1 cellular context compared by ENCODE assay signal in the genomic region with DNA sequence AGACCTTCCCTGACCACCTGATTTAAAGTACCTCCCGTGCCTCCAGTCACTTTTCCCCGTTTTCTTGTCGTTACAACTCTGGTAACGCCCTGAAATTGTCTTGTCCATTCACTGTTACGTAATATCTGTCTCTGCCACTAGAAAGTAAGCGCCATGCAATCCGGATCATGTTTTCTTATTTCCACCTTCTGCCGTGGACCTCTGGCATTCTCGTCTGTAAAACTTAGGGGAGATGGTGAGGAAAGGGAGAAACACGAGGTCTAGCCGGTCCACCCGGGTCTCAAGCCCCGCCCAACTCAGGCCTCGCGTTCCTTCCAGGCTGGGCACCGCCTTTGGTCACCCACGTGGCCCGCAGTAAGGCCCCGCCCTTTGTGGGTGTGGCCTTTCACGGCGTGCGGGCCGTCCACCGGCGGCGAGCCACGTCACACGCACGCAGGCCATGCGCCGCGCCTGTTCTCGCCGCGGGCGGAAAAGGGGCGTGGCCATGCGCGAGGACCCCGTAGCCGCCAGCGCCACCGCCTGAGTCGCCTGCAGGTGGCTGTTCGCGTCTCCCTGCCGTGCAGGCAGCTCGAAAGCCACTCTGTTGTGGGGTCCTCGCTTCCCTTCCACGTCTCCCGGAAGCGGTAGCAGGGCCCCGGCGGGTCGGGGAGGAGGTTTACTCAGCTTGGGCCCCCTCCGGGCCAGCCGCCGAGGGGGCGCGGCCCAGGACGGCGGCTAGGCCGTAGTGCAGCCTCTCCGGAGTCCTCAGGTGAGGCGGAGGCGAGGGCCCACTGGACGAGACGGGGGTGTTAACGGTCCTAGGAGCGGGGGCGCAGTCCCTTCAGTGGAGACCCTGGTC.
TF ChIP-seq lines count a peak whose summit lies in the region.

A gene with protein sequence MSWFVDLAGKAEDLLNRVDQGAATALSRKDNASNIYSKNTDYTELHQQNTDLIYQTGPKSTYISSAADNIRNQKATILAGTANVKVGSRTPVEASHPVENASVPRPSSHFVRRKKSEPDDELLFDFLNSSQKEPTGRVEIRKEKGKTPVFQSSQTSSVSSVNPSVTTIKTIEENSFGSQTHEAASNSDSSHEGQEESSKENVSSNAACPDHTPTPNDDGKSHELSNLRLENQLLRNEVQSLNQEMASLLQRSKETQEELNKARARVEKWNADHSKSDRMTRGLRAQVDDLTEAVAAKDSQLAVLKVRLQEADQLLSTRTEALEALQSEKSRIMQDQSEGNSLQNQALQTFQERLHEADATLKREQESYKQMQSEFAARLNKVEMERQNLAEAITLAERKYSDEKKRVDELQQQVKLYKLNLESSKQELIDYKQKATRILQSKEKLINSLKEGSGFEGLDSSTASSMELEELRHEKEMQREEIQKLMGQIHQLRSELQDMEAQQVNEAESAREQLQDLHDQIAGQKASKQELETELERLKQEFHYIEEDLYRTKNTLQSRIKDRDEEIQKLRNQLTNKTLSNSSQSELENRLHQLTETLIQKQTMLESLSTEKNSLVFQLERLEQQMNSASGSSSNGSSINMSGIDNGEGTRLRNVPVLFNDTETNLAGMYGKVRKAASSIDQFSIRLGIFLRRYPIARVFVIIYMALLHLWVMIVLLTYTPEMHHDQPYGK (plus strand): TSS at position 597 of the 838 bp plus-strand sequence. CDS start 3,133 bp downstream, outside the sequence.

TF ChIP-seq in K562, 482 proteins besides CTCF, POLR2A, EP300 and RAD21 (continued from another document and continues in another):
- TF ChIP-seq, protein P1, sequence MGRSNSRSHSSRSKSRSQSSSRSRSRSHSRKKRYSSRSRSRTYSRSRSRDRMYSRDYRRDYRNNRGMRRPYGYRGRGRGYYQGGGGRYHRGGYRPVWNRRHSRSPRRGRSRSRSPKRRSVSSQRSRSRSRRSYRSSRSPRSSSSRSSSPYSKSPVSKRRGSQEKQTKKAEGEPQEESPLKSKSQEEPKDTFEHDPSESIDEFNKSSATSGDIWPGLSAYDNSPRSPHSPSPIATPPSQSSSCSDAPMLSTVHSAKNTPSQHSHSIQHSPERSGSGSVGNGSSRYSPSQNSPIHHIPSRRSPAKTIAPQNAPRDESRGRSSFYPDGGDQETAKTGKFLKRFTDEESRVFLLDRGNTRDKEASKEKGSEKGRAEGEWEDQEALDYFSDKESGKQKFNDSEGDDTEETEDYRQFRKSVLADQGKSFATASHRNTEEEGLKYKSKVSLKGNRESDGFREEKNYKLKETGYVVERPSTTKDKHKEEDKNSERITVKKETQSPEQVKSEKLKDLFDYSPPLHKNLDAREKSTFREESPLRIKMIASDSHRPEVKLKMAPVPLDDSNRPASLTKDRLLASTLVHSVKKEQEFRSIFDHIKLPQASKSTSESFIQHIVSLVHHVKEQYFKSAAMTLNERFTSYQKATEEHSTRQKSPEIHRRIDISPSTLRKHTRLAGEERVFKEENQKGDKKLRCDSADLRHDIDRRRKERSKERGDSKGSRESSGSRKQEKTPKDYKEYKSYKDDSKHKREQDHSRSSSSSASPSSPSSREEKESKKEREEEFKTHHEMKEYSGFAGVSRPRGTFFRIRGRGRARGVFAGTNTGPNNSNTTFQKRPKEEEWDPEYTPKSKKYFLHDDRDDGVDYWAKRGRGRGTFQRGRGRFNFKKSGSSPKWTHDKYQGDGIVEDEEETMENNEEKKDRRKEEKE (IDR thresholded peaks at IDR 0.05; ENCODE audit: borderline replicate concordance in 1 of 2, control insufficient read depth in 1 of 2, low read depth in 2 of 2, low read length in 1 of 2) = 0 out of 4 replicates have a peak, but pooled peaks of 1 of the 2 experiments have one; percentile 44
- TF ChIP-seq TAF1 (IDR thresholded peaks at IDR 0.05; ENCODE audit: control insufficient read depth, extremely low read depth, insufficient read depth, low read length, severe bottlenecking) (peak; percentile 51), CBX3 (IDR thresholded peaks at IDR 0.05; ENCODE audit: borderline replicate concordance in 1 of 2, low read length in 2 of 2) (peak in 1 of 2 experiments; percentile 83; a peak in 1 of 3 replicates), TARDBP (IDR thresholded peaks at IDR 0.05) (no peak), FOXJ2 (tag; IDR thresholded peaks at IDR 0.05) (peak; percentile 78; the same call in 1 of the 2 replicates), RBM22 (IDR thresholded peaks at IDR 0.05; ENCODE audit: low read depth, low read length, poor library complexity, severe bottlenecking) (no peak), ZNF174 (CRISPR knock-in tag; IDR thresholded peaks at IDR 0.05) (no peak), ZNF436 (CRISPR knock-in tag; IDR thresholded peaks at IDR 0.05) (no peak), BMI1 (IDR thresholded peaks at IDR 0.05; ENCODE audit: low read length) (no peak), ATF1 (CRISPR knock-in tag; IDR thresholded peaks at IDR 0.05) (peak; percentile 59), ATF1 (tag; IDR thresholded peaks at IDR 0.05) (peak; percentile 96), POLR2G (IDR thresholded peaks at IDR 0.05; ENCODE audit: low read depth, low read length) (peak; percentile 91), POLR3A (IDR thresholded peaks at IDR 0.05; ENCODE audit: borderline replicate concordance, extremely low read depth, insufficient read depth, insufficient read length) (no peak), PPARD (CRISPR knock-in tag; IDR thresholded peaks at IDR 0.05) (no peak), ETV1 (tag; conservative IDR thresholded peaks at IDR 0.05; ENCODE audit: low read depth) (peak; percentile 55), CXXC5 (CRISPR knock-in tag; IDR thresholded peaks at IDR 0.05) (peak; percentile 94), NCOA2 (IDR thresholded peaks at IDR 0.05; ENCODE audit: partially characterized antibody in 2 of 2) (peak in 1 of 2 experiments; percentile 95), TGIF2 (CRISPR knock-in tag; IDR thresholded peaks at IDR 0.05) (no peak), L3MBTL2 (IDR thresholded peaks at IDR 0.05) (peak; percentile 99), ATF7 (IDR thresholded peaks at IDR 0.05) (peak; percentile 86), SUPT5H (IDR thresholded peaks at IDR 0.05) (peak; percentile 78), MCM3 (IDR thresholded peaks at IDR 0.05) (no peak), ZFX (CRISPR knock-in tag; IDR thresholded peaks at IDR 0.05) (peak; percentile 93), NFE2 (IDR thresholded peaks at IDR 0.05; ENCODE audit: low read depth) (peak; percentile 91)
- TF ChIP-seq, protein P2, sequence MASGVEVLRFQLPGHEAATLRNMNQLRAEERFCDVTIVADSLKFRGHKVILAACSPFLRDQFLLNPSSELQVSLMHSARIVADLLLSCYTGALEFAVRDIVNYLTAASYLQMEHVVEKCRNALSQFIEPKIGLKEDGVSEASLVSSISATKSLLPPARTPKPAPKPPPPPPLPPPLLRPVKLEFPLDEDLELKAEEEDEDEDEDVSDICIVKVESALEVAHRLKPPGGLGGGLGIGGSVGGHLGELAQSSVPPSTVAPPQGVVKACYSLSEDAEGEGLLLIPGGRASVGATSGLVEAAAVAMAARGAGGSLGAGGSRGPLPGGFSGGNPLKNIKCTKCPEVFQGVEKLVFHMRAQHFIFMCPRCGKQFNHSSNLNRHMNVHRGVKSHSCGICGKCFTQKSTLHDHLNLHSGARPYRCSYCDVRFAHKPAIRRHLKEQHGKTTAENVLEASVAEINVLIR (CRISPR knock-in tag; IDR thresholded peaks at IDR 0.05) = peak; percentile 71
- TF ChIP-seq, protein P3, sequence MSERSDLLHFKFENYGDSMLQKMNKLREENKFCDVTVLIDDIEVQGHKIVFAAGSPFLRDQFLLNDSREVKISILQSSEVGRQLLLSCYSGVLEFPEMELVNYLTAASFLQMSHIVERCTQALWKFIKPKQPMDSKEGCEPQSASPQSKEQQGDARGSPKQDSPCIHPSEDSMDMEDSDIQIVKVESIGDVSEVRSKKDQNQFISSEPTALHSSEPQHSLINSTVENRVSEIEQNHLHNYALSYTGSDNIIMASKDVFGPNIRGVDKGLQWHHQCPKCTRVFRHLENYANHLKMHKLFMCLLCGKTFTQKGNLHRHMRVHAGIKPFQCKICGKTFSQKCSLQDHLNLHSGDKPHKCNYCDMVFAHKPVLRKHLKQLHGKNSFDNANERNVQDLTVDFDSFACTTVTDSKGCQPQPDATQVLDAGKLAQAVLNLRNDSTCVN (CRISPR knock-in tag; IDR thresholded peaks at IDR 0.05) = no peak
- TF ChIP-seq, protein P4, sequence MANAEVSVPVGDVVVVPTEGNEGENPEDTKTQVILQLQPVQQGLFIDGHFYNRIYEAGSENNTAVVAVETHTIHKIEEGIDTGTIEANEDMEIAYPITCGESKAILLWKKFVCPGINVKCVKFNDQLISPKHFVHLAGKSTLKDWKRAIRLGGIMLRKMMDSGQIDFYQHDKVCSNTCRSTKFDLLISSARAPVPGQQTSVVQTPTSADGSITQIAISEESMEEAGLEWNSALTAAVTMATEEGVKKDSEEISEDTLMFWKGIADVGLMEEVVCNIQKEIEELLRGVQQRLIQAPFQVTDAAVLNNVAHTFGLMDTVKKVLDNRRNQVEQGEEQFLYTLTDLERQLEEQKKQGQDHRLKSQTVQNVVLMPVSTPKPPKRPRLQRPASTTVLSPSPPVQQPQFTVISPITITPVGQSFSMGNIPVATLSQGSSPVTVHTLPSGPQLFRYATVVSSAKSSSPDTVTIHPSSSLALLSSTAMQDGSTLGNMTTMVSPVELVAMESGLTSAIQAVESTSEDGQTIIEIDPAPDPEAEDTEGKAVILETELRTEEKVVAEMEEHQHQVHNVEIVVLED (CRISPR knock-in tag; IDR thresholded peaks at IDR 0.05) = peak; percentile 97
- TF ChIP-seq, protein P5, sequence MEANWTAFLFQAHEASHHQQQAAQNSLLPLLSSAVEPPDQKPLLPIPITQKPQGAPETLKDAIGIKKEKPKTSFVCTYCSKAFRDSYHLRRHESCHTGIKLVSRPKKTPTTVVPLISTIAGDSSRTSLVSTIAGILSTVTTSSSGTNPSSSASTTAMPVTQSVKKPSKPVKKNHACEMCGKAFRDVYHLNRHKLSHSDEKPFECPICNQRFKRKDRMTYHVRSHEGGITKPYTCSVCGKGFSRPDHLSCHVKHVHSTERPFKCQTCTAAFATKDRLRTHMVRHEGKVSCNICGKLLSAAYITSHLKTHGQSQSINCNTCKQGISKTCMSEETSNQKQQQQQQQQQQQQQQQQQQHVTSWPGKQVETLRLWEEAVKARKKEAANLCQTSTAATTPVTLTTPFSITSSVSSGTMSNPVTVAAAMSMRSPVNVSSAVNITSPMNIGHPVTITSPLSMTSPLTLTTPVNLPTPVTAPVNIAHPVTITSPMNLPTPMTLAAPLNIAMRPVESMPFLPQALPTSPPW (CRISPR knock-in tag; IDR thresholded peaks at IDR 0.05) = peak; percentile 50
- TF ChIP-seq, protein P6, sequence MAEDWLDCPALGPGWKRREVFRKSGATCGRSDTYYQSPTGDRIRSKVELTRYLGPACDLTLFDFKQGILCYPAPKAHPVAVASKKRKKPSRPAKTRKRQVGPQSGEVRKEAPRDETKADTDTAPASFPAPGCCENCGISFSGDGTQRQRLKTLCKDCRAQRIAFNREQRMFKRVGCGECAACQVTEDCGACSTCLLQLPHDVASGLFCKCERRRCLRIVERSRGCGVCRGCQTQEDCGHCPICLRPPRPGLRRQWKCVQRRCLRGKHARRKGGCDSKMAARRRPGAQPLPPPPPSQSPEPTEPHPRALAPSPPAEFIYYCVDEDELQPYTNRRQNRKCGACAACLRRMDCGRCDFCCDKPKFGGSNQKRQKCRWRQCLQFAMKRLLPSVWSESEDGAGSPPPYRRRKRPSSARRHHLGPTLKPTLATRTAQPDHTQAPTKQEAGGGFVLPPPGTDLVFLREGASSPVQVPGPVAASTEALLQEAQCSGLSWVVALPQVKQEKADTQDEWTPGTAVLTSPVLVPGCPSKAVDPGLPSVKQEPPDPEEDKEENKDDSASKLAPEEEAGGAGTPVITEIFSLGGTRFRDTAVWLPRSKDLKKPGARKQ (CRISPR knock-in tag; IDR thresholded peaks at IDR 0.05) = 0 out of 2 replicates have a peak, but pooled peaks have one; percentile 77
- TF ChIP-seq, protein P7, sequence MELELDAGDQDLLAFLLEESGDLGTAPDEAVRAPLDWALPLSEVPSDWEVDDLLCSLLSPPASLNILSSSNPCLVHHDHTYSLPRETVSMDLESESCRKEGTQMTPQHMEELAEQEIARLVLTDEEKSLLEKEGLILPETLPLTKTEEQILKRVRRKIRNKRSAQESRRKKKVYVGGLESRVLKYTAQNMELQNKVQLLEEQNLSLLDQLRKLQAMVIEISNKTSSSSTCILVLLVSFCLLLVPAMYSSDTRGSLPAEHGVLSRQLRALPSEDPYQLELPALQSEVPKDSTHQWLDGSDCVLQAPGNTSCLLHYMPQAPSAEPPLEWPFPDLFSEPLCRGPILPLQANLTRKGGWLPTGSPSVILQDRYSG (tag; conservative IDR thresholded peaks at IDR 0.05; ENCODE audit: low read depth) = peak; percentile 63; the same call in 1 of the 2 replicates
